Comparison of ENCODE assay signal across 11 cellular contexts in genomic region chr1:184535191-184535970, GRCh38.
DNase-seq lines count a peak whose midpoint lies in the region; ATAC-seq and TF ChIP-seq lines count a peak whose summit lies in the region.
"Had no signal": no experiment of that assay in that cellular context is flagged by ENCODE, and none has a peak within 500 bp of the region (broad histone marks: within the 10 kb centered on the region; RNA-seq: fewer than 3 reads in every experiment).

No MANE protein-coding gene starts in this region.

- TF ChIP-seq POLR2A in body of pancreas (IDR thresholded peaks at IDR 0.05) (no peak), prostate gland (IDR thresholded peaks at IDR 0.05) (no peak)

- peak; percentile 54 for DNase-seq in AG08395 (ENCODE audit: low spot score)
- DNase-seq in body of pancreas = no peak
- no peak for DNase-seq in left ventricle myocardium superior
- no peak for DNase-seq in prostate gland (ENCODE audit: low spot score)
- DNase-seq in HAP-1 (ENCODE audit: low spot score in 2 of 2) = no peak
- no peak for DNase-seq in KBM-7
- DNase-seq in SHP77 treated with DMSO at 0.1 percent for 48 hours (lab: John Stamatoyannopoulos, UW) = no peak
- DNase-seq: activated T-cell treated with anti-CD3 and anti-CD28 coated beads for 4 hours; DMS79 treated with DMSO at 0.1 percent for 48 hours; stimulated activated naive CD8-positive, alpha-beta T cell treated with anti-CD3 and anti-CD28 coated beads, Interleukin-15, Interleukin-2, amounts not matched to agents 100 U/mL and 50 U/mL, for 24 hours had no signal

- H3K27ac ChIP-seq in body of pancreas (peak overlapping the region in 2 of 4 donors; percentile 21 to 25), prostate gland (peak overlapping the region; percentile 53 to 57)

- in situ Hi-C loops in HAP-1 (cut with MboI; ENCODE audit: low sequenced_read_pairs) (no loop called here), KBM-7 (cut with MboI; ENCODE audit: low pct_unique_long_range_greater_than_20kb, low sequenced_read_pairs) (no loop called here)

- H3K4me1 ChIP-seq in body of pancreas (peaks cover 7% of the 10 kb centered on the region), prostate gland (replicated peaks) (no peaks in the 10 kb centered on the region), HAP-1 (no peaks in the 10 kb centered on the region)

- WGBS in body of pancreas, 2 donors = 80 to 85% methylated on average over 5 of the region's 5 CpGs
- WGBS in prostate gland = 53% methylated on average over 5 of the region's 5 CpGs

- H3K27me3 ChIP-seq in body of pancreas (no peaks in the 10 kb centered on the region), prostate gland (replicated peaks; ENCODE audit: insufficient read depth) (no peaks in the 10 kb centered on the region), HAP-1 (ENCODE audit: low read depth) (no peaks in the 10 kb centered on the region)

- H3K9me3 ChIP-seq in body of pancreas (no peaks in the 10 kb centered on the region), prostate gland (no peaks in the 10 kb centered on the region), HAP-1 (no peaks in the 10 kb centered on the region)

- intact Hi-C loops in body of pancreas (cut with DNase I) (no loop called here), left ventricle myocardium superior (cut with micrococcal nuclease) (no loop called here), prostate gland (cut with DNase I) (no loop called here)

- TF ChIP-seq CTCF in body of pancreas (IDR thresholded peaks at IDR 0.05) = no peak
- no peak for TF ChIP-seq CTCF in prostate gland (IDR thresholded peaks at IDR 0.05)

- H3K4me3 ChIP-seq in body of pancreas (no peak overlapping the region), prostate gland (no peak overlapping the region), HAP-1 (no peak overlapping the region)

- peak; percentile 65 for ATAC-seq in body of pancreas
- peak; percentile 80 for ATAC-seq in left ventricle myocardium superior
- ATAC-seq in HG02970 (IDR thresholded peaks at IDR 0.05; ENCODE audit: low FRiP score, unreplicated experiment) = no peak
- ATAC-seq: stimulated activated naive CD8-positive, alpha-beta T cell treated with anti-CD3 and anti-CD28 coated beads, Interleukin-15, Interleukin-2, amounts not matched to agents 100 U/mL and 50 U/mL, for 24 hours had no signal

- H3K36me3 ChIP-seq in body of pancreas (replicated peaks in 1 of 2; ENCODE audit: insufficient read depth in 1 of 2, low read depth in 2 of 2) (no peaks in the 10 kb centered on the region), prostate gland (no peaks in the 10 kb centered on the region), HAP-1 (replicated peaks) (no peaks in the 10 kb centered on the region)
